ENCODE assay signal across 40 cellular contexts in genomic region chr3:117298273-117298672, GRCh38.
"Had no signal": no experiment of that assay in that cellular context is flagged by ENCODE, and none has a peak within 500 bp of the region (broad histone marks: within the 10 kb centered on the region; RNA-seq: fewer than 3 reads in every experiment).

No MANE protein-coding gene starts in this region.

- DNase-seq: activated effector memory CD4-positive, alpha-beta T cell treated with anti-CD3 and anti-CD28 coated beads, Interleukin-2, amount 50 U/mL, for 16 hours; activated effector memory CD4-positive, alpha-beta T cell treated with Interleukin-2 at 50 U/mL for 16 hours; activated gamma-delta T cell; activated gamma-delta T cell treated with Interleukin-2 at 50 U/mL for 16 hours; activated naive CD4-positive, alpha-beta T cell; activated naive CD4-positive, alpha-beta T cell treated with anti-CD3 and anti-CD28 coated beads for 36 hours; activated naive CD4-positive, alpha-beta T cell treated with anti-CD3 and anti-CD28 coated beads, Interleukin-2, amount 10 ng/mL, durations not matched to agents 7 days and 5 days; activated naive CD4-positive, alpha-beta T cell treated with anti-CD3 and anti-CD28 coated beads, Interleukin-2, amount 50 U/mL, for 16 hours; activated naive CD4-positive, alpha-beta T cell treated with Interleukin-2 at 50 U/mL for 16 hours; activated naive CD8-positive, alpha-beta T cell treated with anti-CD3 and anti-CD28 coated beads for 36 hours; activated naive CD8-positive, alpha-beta T cell treated with anti-CD3 and anti-CD28 coated beads, Interleukin-2, amount 10 ng/mL, durations not matched to agents 7 days and 5 days; activated naive CD8-positive, alpha-beta T cell treated with anti-CD3 and anti-CD28 coated beads, Interleukin-2, amount 50 U/mL, for 24 hours; activated T-cell treated with anti-CD3 and anti-CD28 coated beads, Interleukin-2, amount 50 U/mL, for 1 hour; activated T-cell treated with anti-CD3 and anti-CD28 coated beads, Interleukin-2, amount 50 U/mL, for 24 hours; activated T-cell treated with anti-CD3 and anti-CD28 coated beads, Interleukin-2, amount 50 U/mL, for 4 hours; activated T-cell treated with anti-CD3 and anti-CD28 coated beads, Interleukin-2, amount 50 U/mL, for 48 hours; activated T-cell treated with anti-CD3 and anti-CD28 coated beads, Interleukin-2, amount 50 U/mL, for 72 hours; adrenal gland; amniotic stem cell; amygdala; anterior cingulate cortex; aorta; body of pancreas; brain microvascular endothelial cell; caudate nucleus; central memory CD4-positive, alpha-beta T cell; cerebellar nuclear complex had no signal

- H3K9me3 Mint-ChIP-seq: activated naive CD4-positive, alpha-beta T cell treated with anti-CD3 and anti-CD28 coated beads, Interleukin-2, amount 50 U/mL, for 24 hours; activated naive CD8-positive, alpha-beta T cell treated with anti-CD3 and anti-CD28 coated beads for 36 hours; activated naive CD8-positive, alpha-beta T cell treated with anti-CD3 and anti-CD28 coated beads, Interleukin-2, amount 10 ng/mL, durations not matched to agents 7 days and 5 days; activated T-cell treated with anti-CD3 and anti-CD28 coated beads, Interleukin-2, amount 50 U/mL, for 4 hours; brain had no signal

- H3K27me3 ChIP-seq: adrenal gland, ascending aorta, body of pancreas, brain microvascular endothelial cell, breast epithelium, cardiac muscle cell had no signal

- H3K27ac ChIP-seq: adrenal gland, ascending aorta, body of pancreas, brain microvascular endothelial cell, breast epithelium, cardiac muscle cell had no signal

- H3K27me3 Mint-ChIP-seq: activated naive CD4-positive, alpha-beta T cell treated with anti-CD3 and anti-CD28 coated beads, Interleukin-2, amount 10 ng/mL, durations not matched to agents 7 days and 5 days; activated naive CD4-positive, alpha-beta T cell treated with anti-CD3 and anti-CD28 coated beads, Interleukin-2, amount 50 U/mL, for 24 hours; activated naive CD8-positive, alpha-beta T cell; activated naive CD8-positive, alpha-beta T cell treated with anti-CD3 and anti-CD28 coated beads for 36 hours; activated naive CD8-positive, alpha-beta T cell treated with anti-CD3 and anti-CD28 coated beads, Interleukin-2, amount 10 ng/mL, durations not matched to agents 7 days and 5 days; activated naive CD8-positive, alpha-beta T cell treated with anti-CD3 and anti-CD28 coated beads, Interleukin-2, amount 50 U/mL, for 24 hours; activated T-cell treated with anti-CD3 and anti-CD28 coated beads, Interleukin-2, amount 50 U/mL, for 24 hours; activated T-helper 17 cell treated with anti-CD3 and anti-CD28 coated beads, Interleukin-2, amount 50 U/mL, for 72 hours; brain; central memory CD8-positive, alpha-beta T cell had no signal

- H3K27ac Mint-ChIP-seq: activated naive CD4-positive, alpha-beta T cell treated with anti-CD3 and anti-CD28 coated beads for 36 hours; activated naive CD4-positive, alpha-beta T cell treated with anti-CD3 and anti-CD28 coated beads, Interleukin-2, amount 10 ng/mL, durations not matched to agents 7 days and 5 days; activated naive CD4-positive, alpha-beta T cell treated with anti-CD3 and anti-CD28 coated beads, Interleukin-2, amount 50 U/mL, for 24 hours; activated naive CD4-positive, alpha-beta T cell treated with anti-CD3 and anti-CD28 coated beads, Interleukin-2, amount 50 U/mL, for 72 hours; activated naive CD8-positive, alpha-beta T cell; activated naive CD8-positive, alpha-beta T cell treated with anti-CD3 and anti-CD28 coated beads for 36 hours; activated naive CD8-positive, alpha-beta T cell treated with anti-CD3 and anti-CD28 coated beads, Interleukin-2, amount 10 ng/mL, durations not matched to agents 7 days and 5 days; activated naive CD8-positive, alpha-beta T cell treated with anti-CD3 and anti-CD28 coated beads, Interleukin-2, amount 50 U/mL, for 24 hours; activated T-cell treated with anti-CD3 and anti-CD28 coated beads, Interleukin-2, amount 50 U/mL, for 24 hours; activated T-cell treated with anti-CD3 and anti-CD28 coated beads, Interleukin-2, amount 50 U/mL, for 72 hours; activated T-helper 1 cell treated with anti-CD3 and anti-CD28 coated beads, Interleukin-12 subunit alpha, Interleukin-12 subunit beta, Interleukin-2, Interleukin-4 antibody, amounts not matched to agents 30 ng/mL and 10 ng/mL and 1 ng/mL, durations not matched to agents 14 hours and 24 hours and 36 hours; activated T-helper 17 cell treated with anti-CD3 and anti-CD28 coated beads, Interleukin-2, amount 50 U/mL, for 72 hours; activated T-helper 2 cell treated with anti-CD3 and anti-CD28 coated beads, Interferon-gamma antibody, Interleukin-2, Interleukin-4, amounts not matched to agents 10 μg/mL and 5 μg/mL and 100 μg/mL, durations not matched to agents 14 hours and 24 hours and 36 hours; brain had no signal

- H3K36me3 Mint-ChIP-seq: activated naive CD4-positive, alpha-beta T cell treated with anti-CD3 and anti-CD28 coated beads, Interleukin-2, amount 10 ng/mL, durations not matched to agents 7 days and 5 days; activated naive CD4-positive, alpha-beta T cell treated with anti-CD3 and anti-CD28 coated beads, Interleukin-2, amount 50 U/mL, for 24 hours; activated naive CD4-positive, alpha-beta T cell treated with anti-CD3 and anti-CD28 coated beads, Interleukin-2, amount 50 U/mL, for 72 hours; activated naive CD8-positive, alpha-beta T cell; activated naive CD8-positive, alpha-beta T cell treated with anti-CD3 and anti-CD28 coated beads for 36 hours; activated naive CD8-positive, alpha-beta T cell treated with anti-CD3 and anti-CD28 coated beads, Interleukin-2, amount 10 ng/mL, durations not matched to agents 7 days and 5 days; brain had no signal

- H3K4me1 Mint-ChIP-seq: activated naive CD4-positive, alpha-beta T cell treated with anti-CD3 and anti-CD28 coated beads, Interleukin-2, amount 10 ng/mL, durations not matched to agents 7 days and 5 days; activated naive CD4-positive, alpha-beta T cell treated with anti-CD3 and anti-CD28 coated beads, Interleukin-2, amount 50 U/mL, for 24 hours; activated naive CD8-positive, alpha-beta T cell treated with anti-CD3 and anti-CD28 coated beads for 36 hours; activated naive CD8-positive, alpha-beta T cell treated with anti-CD3 and anti-CD28 coated beads, Interleukin-2, amount 10 ng/mL, durations not matched to agents 7 days and 5 days; activated naive CD8-positive, alpha-beta T cell treated with anti-CD3 and anti-CD28 coated beads, Interleukin-2, amount 50 U/mL, for 24 hours; activated T-helper 17 cell treated with anti-CD3 and anti-CD28 coated beads, Interleukin-2, amount 50 U/mL, for 72 hours; central memory CD8-positive, alpha-beta T cell had no signal

- H3K9me3 ChIP-seq: adrenal gland, ascending aorta, body of pancreas, breast epithelium had no signal

- H3K4me3 Mint-ChIP-seq: activated naive CD4-positive, alpha-beta T cell treated with anti-CD3 and anti-CD28 coated beads for 36 hours; activated naive CD4-positive, alpha-beta T cell treated with anti-CD3 and anti-CD28 coated beads, Interleukin-2, amount 10 ng/mL, durations not matched to agents 7 days and 5 days; activated naive CD4-positive, alpha-beta T cell treated with anti-CD3 and anti-CD28 coated beads, Interleukin-2, amount 50 U/mL, for 24 hours; activated naive CD8-positive, alpha-beta T cell; activated naive CD8-positive, alpha-beta T cell treated with anti-CD3 and anti-CD28 coated beads for 36 hours; activated naive CD8-positive, alpha-beta T cell treated with anti-CD3 and anti-CD28 coated beads, Interleukin-2, amount 10 ng/mL, durations not matched to agents 7 days and 5 days; activated naive CD8-positive, alpha-beta T cell treated with anti-CD3 and anti-CD28 coated beads, Interleukin-2, amount 50 U/mL, for 24 hours; activated T-cell treated with anti-CD3 and anti-CD28 coated beads, Interleukin-2, amount 50 U/mL, for 24 hours; activated T-cell treated with anti-CD3 and anti-CD28 coated beads, Interleukin-2, amount 50 U/mL, for 4 hours; activated T-cell treated with anti-CD3 and anti-CD28 coated beads, Interleukin-2, amount 50 U/mL, for 72 hours; activated T-helper 1 cell treated with anti-CD3 and anti-CD28 coated beads, Interleukin-12 subunit alpha, Interleukin-12 subunit beta, Interleukin-2, Interleukin-4 antibody, amounts not matched to agents 30 ng/mL and 10 ng/mL and 1 ng/mL, durations not matched to agents 14 hours and 24 hours and 36 hours; activated T-helper 17 cell treated with anti-CD3 and anti-CD28 coated beads, Interleukin-2, amount 50 U/mL, for 72 hours; brain; central memory CD8-positive, alpha-beta T cell had no signal

- FAIRE-seq: astrocyte, bronchial epithelial cell had no signal

- H3K36me3 ChIP-seq: adrenal gland, ascending aorta, brain microvascular endothelial cell, breast epithelium, cardiac muscle cell had no signal

- H3K4me1 ChIP-seq: adrenal gland, ascending aorta, body of pancreas, breast epithelium had no signal

- H3K4me3 ChIP-seq: adrenal gland, ascending aorta, body of pancreas, breast epithelium, cardiac muscle cell had no signal
